9 cellular contexts compared by ENCODE assay signal in genomic region chr11:28106351-28107043, GRCh38. TPM values are rescaled to one million over a fixed set of nuclear protein-coding genes. Genes with fewer than 3 reads are reported as not detected.
DNase-seq lines count a peak whose midpoint lies in the region; ATAC-seq and TF ChIP-seq lines count a peak whose summit lies in the region.
"Had no signal": no experiment of that assay in that cellular context is flagged by ENCODE, and none has a peak within 500 bp of the region (broad histone marks: within the 10 kb centered on the region; RNA-seq: fewer than 3 reads in every experiment).

No MANE protein-coding gene starts in this region.

- H3K36me3 ChIP-seq in ACC112 (ENCODE audit: insufficient read depth, low read length): no peaks in the 10 kb centered on the region
- no peaks in the 10 kb centered on the region for H3K36me3 ChIP-seq in HCT116 (ENCODE audit: control insufficient read depth in 1 of 2, insufficient read depth in 2 of 2, low read length in 2 of 2)
- no peaks in the 10 kb centered on the region for H3K36me3 ChIP-seq in iPS-18a (ENCODE audit: control insufficient read depth, low read depth, low read length)
- H3K36me3 ChIP-seq: adrenal gland had no signal

- no peak for DNase-seq in HCT116 (ENCODE audit: low read depth, low spot score)
- no peak for DNase-seq in WTC11 (ENCODE audit: low spot score)
- DNase-seq in GM10248 (ENCODE audit: extremely low spot score): no peak
- DNase-seq in stimulated activated CD4-positive, alpha-beta T cell treated with anti-CD3 and anti-CD28 coated beads, Interleukin-15, amount 100 ng/mL, for 24 hours: no peak

- H3K4me3 ChIP-seq in ACC112 (ENCODE audit: low read depth, low read length) (peak overlapping the region; percentile 94), HCT116 (replicated peaks in 1 of 2; ENCODE audit: low read depth in 1 of 2, low read length in 2 of 2) (peak overlapping the region; percentile 78 to 81), iPS-18a (ENCODE audit: low read length) (peak overlapping the region; percentile 96)

- H3K27me3 Mint-ChIP-seq in WTC11 (ENCODE audit: low read depth): no peaks in the 10 kb centered on the region

- no peak overlapping the region for H3K27ac Mint-ChIP-seq in WTC11

- peak overlapping the region; percentile 52 for H2AFZ ChIP-seq in ACC112 (ENCODE audit: low read length, unreplicated experiment)
- H2AFZ ChIP-seq in HCT116 (ENCODE audit: low read depth, low read length, poor library complexity, severe bottlenecking): no peak overlapping the region

- TF ChIP-seq CTCF in HCT116 (IDR thresholded peaks at IDR 0.05 in 2 of 3, conservative IDR thresholded peaks at IDR 0.05 in 1 of 3; ENCODE audit: borderline replicate concordance in 1 of 3, insufficient read depth in 1 of 3, low read depth in 2 of 3, low read length in 2 of 3): no peak
- TF ChIP-seq CTCF in WTC11 (IDR thresholded peaks at IDR 0.05): no peak
- no peak for TF ChIP-seq CTCF in GM10248 (IDR thresholded peaks at IDR 0.05; ENCODE audit: control extremely low read depth, extremely low read depth, low read depth, missing control alignments)

- peak overlapping the region; percentile 77 for H3K4me2 ChIP-seq in HCT116 (ENCODE audit: low read length)

- CTCF ChIA-PET in HCT116 (lab: Charles Lee): no interaction called here
- CTCF ChIA-PET in WTC11 (lab: Charles Lee): interaction anchor here (0.7 to 2.1 kb wide), 4 partner anchors 386 to 591 kb away, joined by 3 to 7 read pairs (median 4); no protein-coding TSS in a partner anchor
- CTCF ChIA-PET in GM10248 (lab: Yijun Ruan, JAX): interaction anchor here (1.9 kb wide), 1 partner anchor 10 kb away, joined by 7 read pairs; no protein-coding TSS in a partner anchor

- H3K9me3 Mint-ChIP-seq in WTC11: no peaks in the 10 kb centered on the region

- POLR2A ChIA-PET in HCT116 (lab: Charles Lee): interaction anchor here (1.6 kb wide), 1 partner anchor 17 kb away, joined by 3 read pairs; no protein-coding TSS in a partner anchor
- POLR2A ChIA-PET in WTC11 (lab: Charles Lee): interaction anchor here (0.6 to 1.9 kb wide), 4 partner anchors 26 to 384 kb away, joined by 3 to 10 read pairs (median 4); no protein-coding TSS in a partner anchor
- POLR2A ChIA-PET in GM10248 (lab: Yijun Ruan, JAX): no interaction called here

- H3K36me3 Mint-ChIP-seq in WTC11: no peaks in the 10 kb centered on the region

- H3K4me1 Mint-ChIP-seq in WTC11: peaks cover 27% of the 10 kb centered on the region

- H3K9me3 ChIP-seq in HCT116 (ENCODE audit: control insufficient read depth in 1 of 2, insufficient read depth in 1 of 2, low read depth in 1 of 2, low read length in 2 of 2) (no peaks in the 10 kb centered on the region), iPS-18a (ENCODE audit: control insufficient read depth, low read depth, low read length) (no peaks in the 10 kb centered on the region)
- H3K9me3 ChIP-seq: adrenal gland had no signal

- TF ChIP-seq RAD21 in HCT116 (IDR thresholded peaks at IDR 0.05; ENCODE audit: low read depth): no peak

- no peaks in the 10 kb centered on the region for H3K9me2 ChIP-seq in HCT116 (ENCODE audit: insufficient read depth)

- H3K27me3 ChIP-seq in ACC112 (ENCODE audit: insufficient read depth, low read length) (no peaks in the 10 kb centered on the region), HCT116 (ENCODE audit: insufficient read depth, low read length) (no peaks in the 10 kb centered on the region), iPS-18a (ENCODE audit: control insufficient read depth, insufficient read depth, low read length) (no peaks in the 10 kb centered on the region)
- H3K27me3 ChIP-seq: adrenal gland had no signal

- BruUV-seq in HCT116 (replicated peaks; lab: Mats Ljungman, UMichigan): no TSS peak

- RAD21 ChIA-PET in HCT116 (lab: Charles Lee; ENCODE audit: low non-redundant PET in 1 of 2, low total read pairs in 2 of 2, uncharacterized antibody in 2 of 2, unreplicated experiment in 2 of 2): no interaction called here

- no peak for TF ChIP-seq POLR2A in HCT116 (IDR thresholded peaks at IDR 0.05; ENCODE audit: borderline replicate concordance, extremely low read depth, insufficient read depth, insufficient read length)

- H3K27ac ChIP-seq in ACC112 (ENCODE audit: low read depth, low read length) (peak overlapping the region; percentile 96), HCT116 (ENCODE audit: low read depth, low read length) (no peak overlapping the region; the same call in 1 of the 2 replicates), iPS-18a (ENCODE audit: low read length) (no peak overlapping the region)

- H3K9ac ChIP-seq in HCT116 (ENCODE audit: low read length) (peak overlapping the region; percentile 84), iPS-18a (ENCODE audit: low read length) (no peak overlapping the region)

- H3K4me3 Mint-ChIP-seq in WTC11: peak overlapping the region; percentile 98

- no peaks in the 10 kb centered on the region for H4K20me1 ChIP-seq in HCT116 (ENCODE audit: insufficient read depth)

- ATAC-seq in HCT116 (no peak), WTC11 (no peak), HG03520 (IDR thresholded peaks at IDR 0.05; ENCODE audit: unreplicated experiment) (no peak), HG03095 (IDR thresholded peaks at IDR 0.05; ENCODE audit: unreplicated experiment) (no peak)

- H3K79me2 ChIP-seq in ACC112 (ENCODE audit: control insufficient read depth, insufficient read depth, low read length, unreplicated experiment): peaks cover 90% of the 10 kb centered on the region
- H3K79me2 ChIP-seq in HCT116 (ENCODE audit: insufficient read depth, low read length): peaks cover 96% of the 10 kb centered on the region

- intact Hi-C loops in HCT116 (cut with micrococcal nuclease): loop anchor here (5.0 to 10.0 kb wide), 2 partner anchors 172 to 389 kb away; no protein-coding TSS in a partner anchor

- H3K4me1 ChIP-seq in ACC112 (ENCODE audit: control insufficient read depth, insufficient read depth, low read length, unreplicated experiment) (peaks cover 61% of the 10 kb centered on the region), HCT116 (ENCODE audit: control insufficient read depth in 1 of 2, insufficient read depth in 2 of 2, low read length in 2 of 2) (peaks cover 19 to 41% of the 10 kb centered on the region in 2 experiments; a peak in 3 of 4 replicates), iPS-18a (ENCODE audit: control insufficient read depth, low read depth, low read length) (peaks cover 15% of the 10 kb centered on the region)

TF ChIP-seq in HCT116, 20 proteins besides CTCF, POLR2A, EP300 and RAD21:
- TF ChIP-seq SRF (IDR thresholded peaks at IDR 0.05; ENCODE audit: low read depth) (no peak), TCF7L2 (IDR thresholded peaks at IDR 0.05; ENCODE audit: borderline replicate concordance, extremely low read depth, insufficient read depth, insufficient read length) (no peak), EGR1 (IDR thresholded peaks at IDR 0.05; ENCODE audit: low read depth) (no peak), EZH2 (IDR thresholded peaks at IDR 0.05) (no peak)
- TF ChIP-seq, protein P1, sequence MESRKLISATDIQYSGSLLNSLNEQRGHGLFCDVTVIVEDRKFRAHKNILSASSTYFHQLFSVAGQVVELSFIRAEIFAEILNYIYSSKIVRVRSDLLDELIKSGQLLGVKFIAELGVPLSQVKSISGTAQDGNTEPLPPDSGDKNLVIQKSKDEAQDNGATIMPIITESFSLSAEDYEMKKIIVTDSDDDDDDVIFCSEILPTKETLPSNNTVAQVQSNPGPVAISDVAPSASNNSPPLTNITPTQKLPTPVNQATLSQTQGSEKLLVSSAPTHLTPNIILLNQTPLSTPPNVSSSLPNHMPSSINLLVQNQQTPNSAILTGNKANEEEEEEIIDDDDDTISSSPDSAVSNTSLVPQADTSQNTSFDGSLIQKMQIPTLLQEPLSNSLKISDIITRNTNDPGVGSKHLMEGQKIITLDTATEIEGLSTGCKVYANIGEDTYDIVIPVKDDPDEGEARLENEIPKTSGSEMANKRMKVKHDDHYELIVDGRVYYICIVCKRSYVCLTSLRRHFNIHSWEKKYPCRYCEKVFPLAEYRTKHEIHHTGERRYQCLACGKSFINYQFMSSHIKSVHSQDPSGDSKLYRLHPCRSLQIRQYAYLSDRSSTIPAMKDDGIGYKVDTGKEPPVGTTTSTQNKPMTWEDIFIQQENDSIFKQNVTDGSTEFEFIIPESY (IDR thresholded peaks at IDR 0.05; ENCODE audit: extremely low read depth, insufficient replicate concordance, low read length): no peak

TF ChIP-seq in WTC11, 78 proteins besides CTCF, POLR2A, EP300 and RAD21 (continues in another document):
- TF ChIP-seq GRHL2 (CRISPR knock-in tag; IDR thresholded peaks at IDR 0.05; ENCODE audit: insufficient replicate concordance, severe bottlenecking): no peak
- TF ChIP-seq CBFB (CRISPR knock-in tag; IDR thresholded peaks at IDR 0.05; ENCODE audit: low read depth): no peak
- no peak for TF ChIP-seq ATF3 (CRISPR knock-in tag; conservative IDR thresholded peaks at IDR 0.05)
- no peak for TF ChIP-seq GTF2I (CRISPR knock-in tag; conservative IDR thresholded peaks at IDR 0.05)

RNA-seq across cellular contexts. Expression of gene KIF18A, which starts 1.5 kb away (rescaled TPM):
- 50.7 TPM for total RNA-seq in HCT116 (2021; ENCODE audit: unreplicated experiment)
- polyA plus RNA-seq in HCT116 (2012): 10.4 and 15.1 TPM in 2 replicates
- total RNA-seq in WTC11 (2021): 16.6 to 20.6 TPM (median 18.6 TPM) in 3 replicates

RNA-seq across cellular contexts. Expression of gene METTL15, which starts 1.7 kb away (rescaled TPM):
- total RNA-seq in HCT116 (2021; ENCODE audit: unreplicated experiment) (25.3 TPM), WTC11 (2021) (13.2 to 16.3 TPM (median 15.8 TPM) in 3 replicates)
- 5.7 and 7.2 TPM in 2 replicates for polyA plus RNA-seq in HCT116 (2012)
